ENCODE assay signal across 17 cellular contexts in genomic region chr9:116389546-116390305, GRCh38.
"Had no signal": no experiment of that assay in that cellular context is flagged by ENCODE, and none has a peak within 500 bp of the region (broad histone marks: within the 10 kb centered on the region; RNA-seq: fewer than 3 reads in every experiment).

No MANE protein-coding gene starts in this region.

- H3K27ac Mint-ChIP-seq: activated CD8-positive, alpha-beta T cell treated with anti-CD3 and anti-CD28 coated beads for 36 hours; activated naive CD8-positive, alpha-beta T cell; brain; dendritic cell treated with granulocyte-macrophage colony-stimulating factor and Interleukin-4, amounts not matched to agents 40 ng/mL and 50 ng/mL, for 4 days; effector memory CD8-positive, alpha-beta T cell; natural killer cell; stimulated activated memory B cell treated with anti-CD40 and anti-IgM and Interleukin-4, amounts not matched to agents 10 μg/mL and 1 μg/mL and 100 μg/mL, for 72 hours; T-helper 17 cell; WTC11 had no signal

- H3K27me3 Mint-ChIP-seq: activated CD8-positive, alpha-beta T cell treated with anti-CD3 and anti-CD28 coated beads for 36 hours; activated naive CD8-positive, alpha-beta T cell; dendritic cell treated with granulocyte-macrophage colony-stimulating factor and Interleukin-4, amounts not matched to agents 40 ng/mL and 50 ng/mL, for 4 days; effector memory CD8-positive, alpha-beta T cell; stimulated activated memory B cell treated with anti-CD40 and anti-IgM and Interleukin-4, amounts not matched to agents 10 μg/mL and 1 μg/mL and 100 μg/mL, for 72 hours; T-helper 17 cell had no signal

- H3K4me1 Mint-ChIP-seq: natural killer cell, T-helper 17 cell, WTC11 had no signal

- DNase-seq: activated CD4-positive, alpha-beta T cell treated with anti-CD3 and anti-CD28 coated beads for 4 hours; activated CD8-positive, alpha-beta T cell treated with anti-CD3 and anti-CD28 coated beads for 36 hours; activated effector memory CD4-positive, alpha-beta T cell treated with anti-CD3 and anti-CD28 coated beads, Interleukin-2, amount 50 U/mL, for 16 hours; activated T-cell treated with anti-CD3 and anti-CD28 coated beads, Interleukin-2, amount 50 U/mL, for 4 hours; amniotic stem cell; cerebellar nuclear complex; effector memory CD8-positive, alpha-beta T cell; gastrocnemius medialis; natural killer cell; posterior cingulate gyrus; T-helper 17 cell; tibial artery had no signal

- H3K36me3 Mint-ChIP-seq: brain; natural killer cell; stimulated activated memory B cell treated with anti-CD40 and anti-IgM and Interleukin-4, amounts not matched to agents 10 μg/mL and 1 μg/mL and 100 μg/mL, for 72 hours; WTC11 had no signal

- H3K9me3 Mint-ChIP-seq: activated CD8-positive, alpha-beta T cell treated with anti-CD3 and anti-CD28 coated beads for 36 hours; dendritic cell treated with granulocyte-macrophage colony-stimulating factor and Interleukin-4, amounts not matched to agents 40 ng/mL and 50 ng/mL, for 4 days; effector memory CD8-positive, alpha-beta T cell; stimulated activated memory B cell treated with anti-CD40 and anti-IgM and Interleukin-4, amounts not matched to agents 10 μg/mL and 1 μg/mL and 100 μg/mL, for 72 hours; WTC11 had no signal

- ATAC-seq: activated CD8-positive, alpha-beta T cell treated with anti-CD3 and anti-CD28 coated beads for 36 hours; activated T-cell treated with anti-CD3 and anti-CD28 coated beads, Interleukin-2, amount 50 U/mL, for 4 hours; effector memory CD8-positive, alpha-beta T cell; gastrocnemius medialis; natural killer cell; stimulated activated memory B cell treated with anti-CD40 and anti-IgM and Interleukin-4, amounts not matched to agents 10 μg/mL and 1 μg/mL and 100 μg/mL, for 72 hours; T-helper 17 cell; WTC11 had no signal

- H3K4me3 Mint-ChIP-seq: activated CD8-positive, alpha-beta T cell treated with anti-CD3 and anti-CD28 coated beads for 36 hours; activated naive CD8-positive, alpha-beta T cell; activated T-cell treated with anti-CD3 and anti-CD28 coated beads, Interleukin-2, amount 50 U/mL, for 4 hours; brain; dendritic cell treated with granulocyte-macrophage colony-stimulating factor and Interleukin-4, amounts not matched to agents 40 ng/mL and 50 ng/mL, for 4 days; effector memory CD8-positive, alpha-beta T cell; natural killer cell; stimulated activated memory B cell treated with anti-CD40 and anti-IgM and Interleukin-4, amounts not matched to agents 10 μg/mL and 1 μg/mL and 100 μg/mL, for 72 hours; T-helper 17 cell; WTC11 had no signal
